Comparison of ENCODE assay signal across 8 cellular contexts in genomic region chr10:14878266-14879054, GRCh38. TPM values are rescaled to one million over a fixed set of nuclear protein-coding genes. Genes with fewer than 3 reads are reported as not detected.
DNase-seq lines count a peak whose midpoint lies in the region; ATAC-seq, FAIRE-seq and TF ChIP-seq lines count a peak whose summit lies in the region.

Gene SUV39H2, plus strand, starts transcription at chr10:14878866. Its CDS starts 23 bp downstream, at chr10:14878889.

- ATAC-seq in HG02973 (IDR thresholded peaks at IDR 0.05; ENCODE audit: unreplicated experiment) (peak; percentile 92), right cardiac atrium (peak; percentile 98)

- H3K4me3 ChIP-seq in right cardiac atrium (ENCODE audit: low read length) (peak within 1 kb of the TSS; percentile 86), uterus (peak within 1 kb of the TSS; percentile 73 to 97)

- H3K4me1 ChIP-seq in right cardiac atrium (ENCODE audit: control insufficient read depth, insufficient read depth, low read length) = peaks cover 6% of the 10 kb centered on the region
- H3K4me1 ChIP-seq in uterus = no peaks in the 10 kb centered on the region

- no peaks in the 10 kb centered on the region for H3K9me3 ChIP-seq in right cardiac atrium (ENCODE audit: control insufficient read depth, low read length)
- no peaks in the 10 kb centered on the region for H3K9me3 ChIP-seq in uterus

- intact Hi-C loops in T-helper 2 cell treated with Interferon-gamma antibody and Interleukin-4, amounts not matched to agents 100 ng/mL and 5 ng/mL, for 36 hours (cut with micrococcal nuclease) = loop anchor here (1.0 to 5.0 kb wide), 6 partner anchors 40 to 291 kb away; partner anchors contain the start of genes CDNF, DCLRE1C, HSPA14 and MSANTD7
- intact Hi-C loops in right cardiac atrium (cut with DNase I) = no loop called here
- intact Hi-C loops in uterus (cut with DNase I; ENCODE audit: low total_unique reads) = no loop called here

- H3K27me3 ChIP-seq in right cardiac atrium (ENCODE audit: control insufficient read depth, insufficient read depth) = no peaks in the 10 kb centered on the region
- no peaks in the 10 kb centered on the region for H3K27me3 ChIP-seq in uterus

- H3K27ac ChIP-seq in right cardiac atrium (ENCODE audit: low read length) = peak within 1 kb of the TSS; percentile 97
- H3K27ac ChIP-seq in uterus = peak within 1 kb of the TSS; percentile 95

- FAIRE-seq in GM18507 (lab: Jason Lieb, UNC) = peak; percentile 92

- no peaks in the 10 kb centered on the region for H3K36me3 ChIP-seq in uterus

- peak; percentile 11 to 25 (median 22) for TF ChIP-seq CTCF in uterus (IDR thresholded peaks at IDR 0.05)

- peak; percentile 55 to 86 for TF ChIP-seq POLR2A in uterus (IDR thresholded peaks at IDR 0.05)

- DNase-seq in GM18507 (ENCODE audit: extremely low spot score, insufficient read length, low read depth) (peak; percentile 99), NCI-H1930 (lab: John Stamatoyannopoulos, UW) (peak; percentile 57 to 76), anterior cingulate cortex (lab: John Stamatoyannopoulos, UW) (peak; percentile 30 to 97 (median 92)), right cardiac atrium (peak; percentile 97 to 99 (median 98)), pulmonary artery endothelial cell (ENCODE audit: low read depth, low spot score) (peak; percentile 86), uterus (peak; percentile 93 to 97)

- WGBS in right cardiac atrium = under 1% methylated on average over 92 of the region's 92 CpGs

RNA-seq across cellular contexts. Expression of gene SUV39H2, which starts in this region (rescaled TPM):
- 30.4 and 35.9 TPM in 2 replicates for total RNA-seq in T-helper 2 cell treated with Interferon-gamma antibody and Interleukin-4, amounts not matched to agents 100 ng/mL and 5 ng/mL, for 36 hours
- total RNA-seq in right cardiac atrium = 1 to 10 TPM; 4.4 to 7.3 (median 5.7) TPM
- 1.7 TPM for polyA plus RNA-seq in right cardiac atrium
- 13.9 and 37.7 TPM in 2 replicates for total RNA-seq in pulmonary artery endothelial cell
- total RNA-seq in uterus = 10 to 100 TPM in 2 of 4 donors, 1 to 10 TPM in 2; 7.4 to 41.5 (median 12.2) TPM

Comparison
In these comparisons a context has a peak if more than half of its experiments do, and no peak if none do; other contexts are left out.
1. Peak in every context shown above with its lines: DNase-seq, ATAC-seq, H3K4me3 ChIP-seq and H3K27ac ChIP-seq.